ENCODE assay signal across 15 cellular contexts in the genomic region with DNA sequence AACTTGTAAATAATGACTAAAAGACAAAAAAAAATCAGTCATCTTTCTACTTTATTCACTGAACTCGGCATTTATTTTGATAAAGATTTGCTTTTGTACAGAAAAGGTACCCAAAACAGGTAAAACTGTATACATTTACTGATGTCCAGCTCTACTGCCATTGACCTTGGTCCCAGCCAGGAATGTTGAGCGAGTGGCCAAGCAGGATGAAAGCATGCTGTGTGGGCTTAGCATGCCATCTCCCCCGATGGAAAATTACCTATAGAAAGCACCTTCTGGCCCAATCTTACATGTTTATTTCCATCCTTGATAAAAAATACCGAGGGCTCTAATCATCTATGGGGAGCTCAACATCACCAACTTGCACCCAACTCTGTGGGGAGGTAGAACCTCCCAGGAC.
"Had no signal": no experiment of that assay in that cellular context is flagged by ENCODE, and none has a peak within 500 bp of the region (broad histone marks: within the 10 kb centered on the region; RNA-seq: fewer than 3 reads in every experiment).

No MANE protein-coding gene starts in this region.

- H3K4me1 ChIP-seq: colonic mucosa had no signal

- H3K27ac ChIP-seq: colonic mucosa had no signal

- DNase-seq: activated CD4-positive, alpha-beta T cell treated with anti-CD3 and anti-CD28 coated beads, Interleukin-2, amount 50 U/mL, for 1 hour; activated CD4-positive, CD25-positive, alpha-beta regulatory T cell; activated effector memory CD4-positive, alpha-beta T cell treated with anti-CD3 and anti-CD28 coated beads, Interleukin-2, amount 50 U/mL, for 16 hours; activated T-cell treated with anti-CD3 and anti-CD28 coated beads, Interleukin-2, amount 50 U/mL, for 4 hours; kidney; midbrain; naive thymus-derived CD4-positive, alpha-beta T cell; occipital lobe; stimulated activated CD4-positive, alpha-beta T cell treated with anti-CD3 and anti-CD28 coated beads, Interleukin-4, amount 100 ng/mL, for 1 hour; stimulated activated CD8-positive, alpha-beta memory T cell treated with anti-CD3 and anti-CD28 coated beads, Interleukin-4, amount 100 ng/mL, for 48 hours; stimulated activated naive CD8-positive, alpha-beta T cell treated with anti-CD3 and anti-CD28 coated beads, Interleukin-15, Interleukin-2, amounts not matched to agents 100 U/mL and 50 U/mL, for 24 hours had no signal

- H3K9me3 ChIP-seq: colonic mucosa, heart right ventricle, suprapubic skin had no signal

- ATAC-seq: activated T-cell treated with anti-CD3 and anti-CD28 coated beads, Interleukin-2, amount 50 U/mL, for 4 hours; naive thymus-derived CD4-positive, alpha-beta T cell; SK-N-SH treated with all-trans-retinoic acid at 6 μM for 48 hours; stimulated activated naive CD8-positive, alpha-beta T cell treated with anti-CD3 and anti-CD28 coated beads, Interleukin-15, Interleukin-2, amounts not matched to agents 100 U/mL and 50 U/mL, for 24 hours had no signal

- H3K36me3 ChIP-seq: colonic mucosa, heart right ventricle, suprapubic skin had no signal

- H3K27me3 ChIP-seq: colonic mucosa, suprapubic skin had no signal

- H3K4me3 ChIP-seq: colonic mucosa had no signal
